In the genomic region with DNA sequence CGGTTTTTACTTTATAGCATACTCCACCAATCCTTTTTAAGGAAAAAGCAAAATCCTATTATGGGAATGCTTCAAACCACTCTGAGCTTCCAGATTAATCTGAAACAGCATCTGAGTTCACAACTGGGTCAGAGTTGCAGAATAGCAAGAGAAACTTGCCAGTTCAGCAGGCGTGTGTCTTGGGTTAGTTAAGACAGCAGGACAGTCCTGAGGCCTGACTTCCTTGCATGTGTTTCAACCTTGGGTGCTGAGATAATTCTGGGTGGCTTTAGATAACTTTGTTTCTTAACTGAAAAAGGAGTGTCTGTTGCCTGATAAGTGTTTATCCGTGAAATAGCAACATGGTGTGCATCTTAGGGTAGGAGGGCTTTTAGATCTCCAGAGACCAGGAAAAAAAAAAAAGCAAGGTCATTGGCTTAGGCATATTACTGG, we compare ENCODE assay signal across 8 cellular contexts.
DNase-seq lines count a peak whose midpoint lies in the region; ATAC-seq, FAIRE-seq and TF ChIP-seq lines count a peak whose summit lies in the region.
"Had no signal": no experiment of that assay in that cellular context is flagged by ENCODE, and none has a peak within 500 bp of the region (broad histone marks: within the 10 kb centered on the region; RNA-seq: fewer than 3 reads in every experiment).

No MANE protein-coding gene starts in this region.

- H3K4me1 Mint-ChIP-seq in astrocyte (ENCODE audit: low read depth, unreplicated experiment), result peaks cover 2% of the 10 kb centered on the region

- TF ChIP-seq CTCF in astrocyte (IDR thresholded peaks at IDR 0.05; ENCODE audit: insufficient read depth, low read depth, low read length), result no peak

- peaks cover 12% of the 10 kb centered on the region for H3K36me3 Mint-ChIP-seq in astrocyte (ENCODE audit: low read depth, unreplicated experiment)

- peak; percentile 63 for DNase-seq in NCI-H226
- DNase-seq in astrocyte (ENCODE audit: low read depth), result peak; percentile 69
- peak; percentile 46 for DNase-seq in left kidney (ENCODE audit: low read depth, low spot score)
- peak in 2 of 49 donors; percentile 25 to 36 for DNase-seq in substantia nigra (lab: John Stamatoyannopoulos, UW)
- DNase-seq in GM19239 (ENCODE audit: insufficient read length, low spot score), result no peak
- DNase-seq in NCI-H2081 (lab: John Stamatoyannopoulos, UW), result no peak
- DNase-seq: NCI-H1694 treated with DMSO at 0.1 percent for 48 hours had no signal

- peaks cover 36% of the 10 kb centered on the region for H3K4me1 ChIP-seq in astrocyte (ENCODE audit: insufficient read depth, low read length)

- H3K9ac ChIP-seq in astrocyte (ENCODE audit: low read length), result peak overlapping the region; percentile 15

- H3K27ac Mint-ChIP-seq in astrocyte (ENCODE audit: unreplicated experiment), result no peak overlapping the region

- H3K36me3 ChIP-seq in astrocyte (ENCODE audit: insufficient read depth, low read length), result no peaks in the 10 kb centered on the region

- H3K4me3 Mint-ChIP-seq in astrocyte (ENCODE audit: unreplicated experiment), result no peak overlapping the region

- H3K4me2 ChIP-seq in astrocyte (ENCODE audit: low read length), result peak overlapping the region; percentile 65

- no peaks in the 10 kb centered on the region for H3K9me3 ChIP-seq in astrocyte (ENCODE audit: insufficient read depth, low read depth, low read length)

- H3K79me2 ChIP-seq in astrocyte (ENCODE audit: insufficient read depth, low read length), result no peaks in the 10 kb centered on the region

- no peaks in the 10 kb centered on the region for H4K20me1 ChIP-seq in astrocyte (ENCODE audit: insufficient read depth, low read length)

- no peak overlapping the region for H3K4me3 ChIP-seq in astrocyte (ENCODE audit: insufficient read depth, low read depth, low read length)

- H3K27me3 Mint-ChIP-seq in astrocyte (ENCODE audit: low read depth, unreplicated experiment), result no peaks in the 10 kb centered on the region

- FAIRE-seq in astrocyte (lab: Jason Lieb, UNC) (no peak), GM19239 (lab: Jason Lieb, UNC) (no peak)

- no peak overlapping the region for H2AFZ ChIP-seq in astrocyte (ENCODE audit: low read depth, low read length)

- ATAC-seq in GM19035 (IDR thresholded peaks at IDR 0.05; ENCODE audit: unreplicated experiment), result no peak

- peak overlapping the region; percentile 76 for H3K27ac ChIP-seq in astrocyte (ENCODE audit: low read depth, low read length)
- peak overlapping the region; percentile 39 for H3K27ac ChIP-seq in substantia nigra (ENCODE audit: low read depth, low read length, poor library complexity, severe bottlenecking)

- H3K9me3 Mint-ChIP-seq in astrocyte (ENCODE audit: unreplicated experiment), result no peaks in the 10 kb centered on the region

- no peaks in the 10 kb centered on the region for H3K27me3 ChIP-seq in astrocyte (ENCODE audit: insufficient read depth, low read length)

Comparison
In these comparisons a context has a peak if more than half of its experiments do, and no peak if none do; other contexts are left out.
1. DNase-seq: peak in NCI-H226 (single experiment), astrocyte (single experiment) and left kidney (single experiment); none in GM19239 (single experiment) and NCI-H2081 (0 of 2).